Comparison of ENCODE assay signal across 16 cellular contexts in the genomic region with DNA sequence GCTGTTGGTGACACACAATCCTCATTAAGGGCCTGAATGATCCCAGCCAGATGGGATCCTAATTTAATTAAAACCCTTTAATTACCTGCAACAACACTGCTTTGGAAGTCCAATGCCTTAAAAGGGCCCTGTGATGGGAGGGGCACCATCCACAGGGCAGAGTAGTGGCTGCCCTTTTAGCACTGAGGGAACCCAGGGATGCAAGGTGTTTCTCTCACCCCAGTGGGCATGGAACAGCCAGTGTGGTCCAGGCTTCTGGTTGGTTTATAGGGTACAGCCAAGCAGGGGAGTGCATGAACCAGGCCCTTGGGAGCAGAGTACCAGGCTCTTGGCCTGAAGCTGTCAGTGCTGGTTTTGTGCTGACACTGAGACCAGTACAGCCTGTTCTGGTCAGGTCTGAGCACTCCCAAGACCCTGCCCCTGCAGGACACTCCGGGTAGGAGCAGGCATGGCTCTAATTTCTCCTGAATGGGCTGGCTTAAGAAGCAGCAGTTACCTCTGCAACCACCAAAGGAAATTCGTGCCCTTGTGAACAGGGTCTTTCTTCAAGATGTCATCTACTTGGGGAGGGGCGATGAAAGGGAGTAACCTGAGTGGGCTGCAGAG. TPM values are rescaled to one million over a fixed set of nuclear protein-coding genes. Genes with fewer than 3 reads are reported as not detected.
DNase-seq lines count a peak whose midpoint lies in the region; ATAC-seq and TF ChIP-seq lines count a peak whose summit lies in the region.
"Had no signal": no experiment of that assay in that cellular context is flagged by ENCODE, and none has a peak within 500 bp of the region (broad histone marks: within the 10 kb centered on the region; RNA-seq: fewer than 3 reads in every experiment).

No MANE protein-coding gene starts in this region.

- H3F3A ChIP-seq in GM23338 (replicated peaks; ENCODE audit: low read depth), result 0 out of 2 replicates have a peak, but pooled peaks cover 3% of the 10 kb centered on the region

- H3K4me2 ChIP-seq in GM23338, result no peak overlapping the region

- H3K27me3 Mint-ChIP-seq in GM23338 (ENCODE audit: insufficient read depth, low read depth, poor library complexity), result peaks cover 5% of the 10 kb centered on the region

- H3K4me3 ChIP-seq in GM23338 (no peak overlapping the region), gastroesophageal sphincter (no peak overlapping the region)
- H3K4me3 ChIP-seq: esophagus squamous epithelium, thyroid gland had no signal

- H3K4me1 Mint-ChIP-seq in GM23338, result peaks cover 16% of the 10 kb centered on the region; the same call in 2 of the 3 replicates

- no peaks in the 10 kb centered on the region for H4K20me1 ChIP-seq in GM23338 (replicated peaks; ENCODE audit: insufficient read depth)

- in situ Hi-C loops in ACHN (cut with HindIII; ENCODE audit: low pct_ligation_motif_present, low pct_unique_long_range_greater_than_20kb, low sequenced_read_pairs), result no loop called here

- TF ChIP-seq CTCF in GM23338 (conservative IDR thresholded peaks at IDR 0.05; ENCODE audit: low read depth in 2 of 2) (peak; percentile 49 to 50), gastroesophageal sphincter (IDR thresholded peaks at IDR 0.05) (no peak)

- no peaks in the 10 kb centered on the region for H3K9me3 Mint-ChIP-seq in GM23338

- no peak overlapping the region for H3K27ac ChIP-seq in GM23338 (ENCODE audit: low read depth)
- no peak overlapping the region for H3K27ac ChIP-seq in gastroesophageal sphincter
- H3K27ac ChIP-seq: esophagus squamous epithelium, thyroid gland had no signal

- H3K36me3 ChIP-seq in GM23338 (ENCODE audit: insufficient read depth) (no peaks in the 10 kb centered on the region), gastroesophageal sphincter (peaks cover 0 to 12% of the 10 kb centered on the region in 2 donors)
- H3K36me3 ChIP-seq: thyroid gland had no signal

- no peak overlapping the region for H3K27ac Mint-ChIP-seq in GM23338

- H3K36me3 Mint-ChIP-seq in GM23338 (ENCODE audit: low read depth), result no peaks in the 10 kb centered on the region; the same call in 2 of the 3 replicates
- H3K36me3 Mint-ChIP-seq: CD4-positive, CD25-positive, alpha-beta regulatory T cell had no signal

- no peaks in the 10 kb centered on the region for H3K79me2 ChIP-seq in GM23338 (replicated peaks; ENCODE audit: insufficient read depth)

- ATAC-seq in GM23338 (peak; percentile 96), SK-N-SH treated with all-trans-retinoic acid at 6 μM for 48 hours (peak; percentile 63), gastroesophageal sphincter (peak; percentile 32), GM19324 (IDR thresholded peaks at IDR 0.05; ENCODE audit: low FRiP score, unreplicated experiment) (no peak)
- ATAC-seq: left ventricle myocardium superior had no signal

- TF ChIP-seq POLR2A in gastroesophageal sphincter (IDR thresholded peaks at IDR 0.05), result no peak

- no peak overlapping the region for H2AFZ ChIP-seq in GM23338

- H3K4me3 Mint-ChIP-seq in GM23338, result no peak overlapping the region
- H3K4me3 Mint-ChIP-seq: CD4-positive, CD25-positive, alpha-beta regulatory T cell had no signal

- 57% methylated on average over 2 of the region's 3 CpGs; no CpG with 5 or more reads in 1 of the 2 donors for WGBS in gastroesophageal sphincter (ENCODE audit: low coverage in 1 of 2), 2 donors

- TF ChIP-seq EP300 in gastroesophageal sphincter (IDR thresholded peaks at IDR 0.05), result no peak

- H3K4me1 ChIP-seq in GM23338 (ENCODE audit: insufficient read depth) (no peaks in the 10 kb centered on the region), gastroesophageal sphincter (peaks cover 0 to 5% (median 0%) of the 10 kb centered on the region in 3 donors)

- H3K9me2 ChIP-seq in GM23338 (ENCODE audit: insufficient read depth), result no peaks in the 10 kb centered on the region

- H3K27me3 ChIP-seq in GM23338 (ENCODE audit: insufficient read depth) (no peaks in the 10 kb centered on the region), gastroesophageal sphincter (no peaks in the 10 kb centered on the region)
- H3K27me3 ChIP-seq: esophagus squamous epithelium, thyroid gland had no signal

- DNase-seq in ACHN (peak; percentile 40), GM23338 (ENCODE audit: low spot score) (peak; percentile 85), NCI-H510A (lab: John Stamatoyannopoulos, UW) (no peak), superior temporal gyrus (ENCODE audit: extremely low spot score) (no peak)
- DNase-seq in stimulated activated CD4-positive, alpha-beta T cell treated with anti-CD3 and anti-CD28 coated beads, Interleukin-2, amount 100 ng/mL, for 24 hours, result no peak
- DNase-seq: aorta; CD4-positive, CD25-positive, alpha-beta regulatory T cell; esophagus squamous epithelium; left ventricle myocardium superior; NCI-H748 treated with DMSO at 0.1 percent for 48 hours; posterior cingulate gyrus; T-helper 1 cell; thyroid gland had no signal

- no peaks in the 10 kb centered on the region for H3K9me3 ChIP-seq in gastroesophageal sphincter
- H3K9me3 ChIP-seq: esophagus squamous epithelium, thyroid gland had no signal

TF ChIP-seq in GM23338, 12 proteins besides CTCF, POLR2A, EP300 and RAD21 (continues in another document):
- TF ChIP-seq POLR2AphosphoS5 (IDR thresholded peaks at IDR 0.05; ENCODE audit: low read depth) (no peak), JUNB (IDR thresholded peaks at IDR 0.05; ENCODE audit: unreplicated experiment) (no peak)
- TF ChIP-seq, protein P1, sequence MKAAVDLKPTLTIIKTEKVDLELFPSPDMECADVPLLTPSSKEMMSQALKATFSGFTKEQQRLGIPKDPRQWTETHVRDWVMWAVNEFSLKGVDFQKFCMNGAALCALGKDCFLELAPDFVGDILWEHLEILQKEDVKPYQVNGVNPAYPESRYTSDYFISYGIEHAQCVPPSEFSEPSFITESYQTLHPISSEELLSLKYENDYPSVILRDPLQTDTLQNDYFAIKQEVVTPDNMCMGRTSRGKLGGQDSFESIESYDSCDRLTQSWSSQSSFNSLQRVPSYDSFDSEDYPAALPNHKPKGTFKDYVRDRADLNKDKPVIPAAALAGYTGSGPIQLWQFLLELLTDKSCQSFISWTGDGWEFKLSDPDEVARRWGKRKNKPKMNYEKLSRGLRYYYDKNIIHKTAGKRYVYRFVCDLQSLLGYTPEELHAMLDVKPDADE (IDR thresholded peaks at IDR 0.05), result no peak

TF ChIP-seq in SK-N-SH treated with all-trans-retinoic acid at 6 μM for 48 hours, 23 proteins besides CTCF, POLR2A, EP300 and RAD21:
- TF ChIP-seq, protein P2, sequence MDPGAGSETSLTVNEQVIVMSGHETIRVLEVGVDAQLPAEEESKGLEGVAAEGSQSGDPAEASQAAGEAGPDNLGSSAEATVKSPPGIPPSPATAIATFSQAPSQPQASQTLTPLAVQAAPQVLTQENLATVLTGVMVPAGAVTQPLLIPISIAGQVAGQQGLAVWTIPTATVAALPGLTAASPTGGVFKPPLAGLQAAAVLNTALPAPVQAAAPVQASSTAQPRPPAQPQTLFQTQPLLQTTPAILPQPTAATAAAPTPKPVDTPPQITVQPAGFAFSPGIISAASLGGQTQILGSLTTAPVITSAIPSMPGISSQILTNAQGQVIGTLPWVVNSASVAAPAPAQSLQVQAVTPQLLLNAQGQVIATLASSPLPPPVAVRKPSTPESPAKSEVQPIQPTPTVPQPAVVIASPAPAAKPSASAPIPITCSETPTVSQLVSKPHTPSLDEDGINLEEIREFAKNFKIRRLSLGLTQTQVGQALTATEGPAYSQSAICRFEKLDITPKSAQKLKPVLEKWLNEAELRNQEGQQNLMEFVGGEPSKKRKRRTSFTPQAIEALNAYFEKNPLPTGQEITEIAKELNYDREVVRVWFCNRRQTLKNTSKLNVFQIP (CRISPR knock-in tag; IDR thresholded peaks at IDR 0.05; ENCODE audit: borderline replicate concordance, low read depth), result no peak
- TF ChIP-seq GLIS3 (CRISPR knock-in tag; IDR thresholded peaks at IDR 0.05) (no peak), BACH2 (CRISPR knock-in tag; IDR thresholded peaks at IDR 0.05; ENCODE audit: borderline replicate concordance) (no peak), ARNTL (CRISPR knock-in tag; IDR thresholded peaks at IDR 0.05; ENCODE audit: borderline replicate concordance, low read depth) (no peak), TCF4 (CRISPR knock-in tag; IDR thresholded peaks at IDR 0.05; ENCODE audit: borderline replicate concordance) (no peak), PPARA (CRISPR knock-in tag; IDR thresholded peaks at IDR 0.05; ENCODE audit: borderline replicate concordance) (no peak), ZC3H10 (CRISPR knock-in tag; IDR thresholded peaks at IDR 0.05) (no peak), ZNF70 (CRISPR knock-in tag; IDR thresholded peaks at IDR 0.05) (no peak)
- TF ChIP-seq, protein P3, sequence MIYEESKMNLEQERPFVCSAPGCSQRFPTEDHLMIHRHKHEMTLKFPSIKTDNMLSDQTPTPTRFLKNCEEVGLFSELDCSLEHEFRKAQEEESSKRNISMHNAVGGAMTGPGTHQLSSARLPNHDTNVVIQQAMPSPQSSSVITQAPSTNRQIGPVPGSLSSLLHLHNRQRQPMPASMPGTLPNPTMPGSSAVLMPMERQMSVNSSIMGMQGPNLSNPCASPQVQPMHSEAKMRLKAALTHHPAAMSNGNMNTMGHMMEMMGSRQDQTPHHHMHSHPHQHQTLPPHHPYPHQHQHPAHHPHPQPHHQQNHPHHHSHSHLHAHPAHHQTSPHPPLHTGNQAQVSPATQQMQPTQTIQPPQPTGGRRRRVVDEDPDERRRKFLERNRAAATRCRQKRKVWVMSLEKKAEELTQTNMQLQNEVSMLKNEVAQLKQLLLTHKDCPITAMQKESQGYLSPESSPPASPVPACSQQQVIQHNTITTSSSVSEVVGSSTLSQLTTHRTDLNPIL (CRISPR knock-in tag; IDR thresholded peaks at IDR 0.05; ENCODE audit: low read depth), result no peak
TF ChIP-seq in SK-N-SH treated with all-trans-retinoic acid at 6 μM for 48 hours: peak in this region for 0.

RNA-seq across cellular contexts. Expression of a gene that starts 9.9 kb away (rescaled TPM):
- total RNA-seq in GM23338 (2014; rRNA removed; shearing (Covaris generic)), result 2.7 and 4.7 TPM in 2 replicates
- 0.23 and 0.30 TPM in 2 replicates for polyA plus RNA-seq in GM23338 (2016; fragmentation: Nextera tagmentation; extraction: Ambion mirVana)
- 10 to 100 TPM; 24.4 to 26.4 (median 25.0) TPM for total RNA-seq in gastroesophageal sphincter
- total RNA-seq: CD4-positive, CD25-positive, alpha-beta regulatory T cell had no signal
- polyA plus RNA-seq: CD4-positive, CD25-positive, alpha-beta regulatory T cell had no signal

Comparison
In these comparisons a context has a peak if more than half of its experiments do, and no peak if none do; other contexts are left out.
1. DNase-seq: peak in ACHN (single experiment) and GM23338 (single experiment); none in NCI-H510A (single experiment), superior temporal gyrus (single experiment) and stimulated activated CD4-positive, alpha-beta T cell treated with anti-CD3 and anti-CD28 coated beads, Interleukin-2, amount 100 ng/mL, for 24 hours (0 of 2).
2. CTCF ChIP-seq: peak in GM23338 (2 of 2); none in gastroesophageal sphincter (0 of 4).